21 cellular contexts compared by ENCODE assay signal in genomic region chr12:47545938-47546609, GRCh38.
A peak's percentile ranks its signal among the peaks of the same experiment; 100 is the strongest.
DNase-seq lines count a peak whose midpoint lies in the region; ATAC-seq and TF ChIP-seq lines count a peak whose summit lies in the region.
"Had no signal": no experiment of that assay in that cellular context is flagged by ENCODE, and none has a peak within 500 bp of the region (broad histone marks: within the 10 kb centered on the region; RNA-seq: fewer than 3 reads in every experiment).

No MANE protein-coding gene starts in this region.

- WGBS in testis, 2 donors: 62 to 78% methylated on average over 6 of the region's 6 CpGs

- no peaks in the 10 kb centered on the region for H3K9me3 Mint-ChIP-seq in CD8-positive, alpha-beta T cell
- no peaks in the 10 kb centered on the region for H3K9me3 Mint-ChIP-seq in activated naive CD8-positive, alpha-beta T cell treated with anti-CD3 and anti-CD28 coated beads, Interleukin-2, amount 50 U/mL, for 24 hours
- H3K9me3 Mint-ChIP-seq: CD8-positive, alpha-beta memory T cell had no signal

- H3K9me3 ChIP-seq in CD8-positive, alpha-beta T cell (ENCODE audit: low read length): no peaks in the 10 kb centered on the region
- no peaks in the 10 kb centered on the region for H3K9me3 ChIP-seq in testis
- H3K9me3 ChIP-seq: BLaER1, SJSA1 had no signal

- DNase-seq in CD8-positive, alpha-beta T cell: no peak
- no peak for DNase-seq in activated naive CD8-positive, alpha-beta T cell treated with anti-CD3 and anti-CD28 coated beads, Interleukin-2, amount 50 U/mL, for 24 hours
- DNase-seq in germinal center (ENCODE audit: low spot score) (peak; percentile 12), testis (no peak), H4 (ENCODE audit: low spot score) (no peak)
- DNase-seq: Calu3; CD8-positive, alpha-beta memory T cell; DMS153; KG1; MV-4-11; NCI-H1417; NCI-H1694 treated with DMSO at 0.1 percent for 48 hours; NCI-H2081 treated with DMSO at 0.1 percent for 48 hours; NCI-H2171 treated with DMSO at 0.1 percent for 48 hours; NCI-H526; OCI-M1; T-helper 1 cell had no signal

- no peak overlapping the region for H3K4me3 ChIP-seq in CD8-positive, alpha-beta T cell (ENCODE audit: low read depth, low read length)
- no peak overlapping the region for H3K4me3 ChIP-seq in testis
- H3K4me3 ChIP-seq: BLaER1, SJSA1 had no signal

- no peak overlapping the region for H3K27ac ChIP-seq in CD8-positive, alpha-beta T cell (ENCODE audit: low read depth, low read length)
- H3K27ac ChIP-seq in testis: peak overlapping the region; percentile 52 to 56
- H3K27ac ChIP-seq: BLaER1, SJSA1 had no signal

- TF ChIP-seq CTCF in CD8-positive, alpha-beta T cell (IDR thresholded peaks at IDR 0.05): no peak
- TF ChIP-seq CTCF in testis (IDR thresholded peaks at IDR 0.05): no peak

- intact Hi-C loops in CD8-positive, alpha-beta T cell (cut with DNase I, micrococcal nuclease): no loop called here
- intact Hi-C loops in testis (cut with DNase I; ENCODE audit: low total_unique reads): no loop called here

- peaks cover 11% of the 10 kb centered on the region for H3K4me1 Mint-ChIP-seq in CD8-positive, alpha-beta T cell (ENCODE audit: low read depth)
- peaks cover 21% of the 10 kb centered on the region for H3K4me1 Mint-ChIP-seq in activated naive CD8-positive, alpha-beta T cell treated with anti-CD3 and anti-CD28 coated beads, Interleukin-2, amount 50 U/mL, for 24 hours

- TF ChIP-seq POLR2A in testis (IDR thresholded peaks at IDR 0.05) (no peak), GM18505 (IDR thresholded peaks at IDR 0.05; ENCODE audit: borderline replicate concordance, extremely low read depth, insufficient read depth, insufficient read length) (no peak)

- no peak for ATAC-seq in CD8-positive, alpha-beta T cell
- ATAC-seq in activated naive CD8-positive, alpha-beta T cell treated with anti-CD3 and anti-CD28 coated beads, Interleukin-2, amount 50 U/mL, for 24 hours: peak; percentile 75
- ATAC-seq in GM18505 (IDR thresholded peaks at IDR 0.05; ENCODE audit: unreplicated experiment) (no peak), GM19395 (IDR thresholded peaks at IDR 0.05; ENCODE audit: unreplicated experiment) (no peak)

- H3K4me3 Mint-ChIP-seq in CD8-positive, alpha-beta T cell: no peak overlapping the region
- no peak overlapping the region for H3K4me3 Mint-ChIP-seq in activated naive CD8-positive, alpha-beta T cell treated with anti-CD3 and anti-CD28 coated beads, Interleukin-2, amount 50 U/mL, for 24 hours
- H3K4me3 Mint-ChIP-seq: CD8-positive, alpha-beta memory T cell had no signal

- H3K36me3 ChIP-seq in CD8-positive, alpha-beta T cell (ENCODE audit: insufficient read depth, low read length): no peaks in the 10 kb centered on the region
- no peaks in the 10 kb centered on the region for H3K36me3 ChIP-seq in testis (ENCODE audit: low read depth, missing control alignments)
- H3K36me3 ChIP-seq: BLaER1, SJSA1 had no signal

- H3K36me3 Mint-ChIP-seq in CD8-positive, alpha-beta T cell: no peaks in the 10 kb centered on the region
- no peaks in the 10 kb centered on the region for H3K36me3 Mint-ChIP-seq in activated naive CD8-positive, alpha-beta T cell treated with anti-CD3 and anti-CD28 coated beads, Interleukin-2, amount 50 U/mL, for 24 hours (ENCODE audit: low read depth)

- H3K27ac Mint-ChIP-seq in CD8-positive, alpha-beta T cell: peak overlapping the region; percentile 38
- no peak overlapping the region for H3K27ac Mint-ChIP-seq in activated naive CD8-positive, alpha-beta T cell treated with anti-CD3 and anti-CD28 coated beads, Interleukin-2, amount 50 U/mL, for 24 hours
- H3K27ac Mint-ChIP-seq: CD8-positive, alpha-beta memory T cell had no signal

- no peaks in the 10 kb centered on the region for H3K27me3 ChIP-seq in CD8-positive, alpha-beta T cell (ENCODE audit: insufficient read depth, low read length)
- no peaks in the 10 kb centered on the region for H3K27me3 ChIP-seq in testis
- H3K27me3 ChIP-seq: BLaER1 had no signal

- no peaks in the 10 kb centered on the region for H3K4me1 ChIP-seq in CD8-positive, alpha-beta T cell (ENCODE audit: insufficient read depth, low read length)
- peaks cover 12% of the 10 kb centered on the region for H3K4me1 ChIP-seq in testis
- H3K4me1 ChIP-seq: SJSA1 had no signal

- peaks cover 4% of the 10 kb centered on the region for H3K27me3 Mint-ChIP-seq in CD8-positive, alpha-beta T cell (ENCODE audit: low read depth)
- peaks cover 2% of the 10 kb centered on the region for H3K27me3 Mint-ChIP-seq in activated naive CD8-positive, alpha-beta T cell treated with anti-CD3 and anti-CD28 coated beads, Interleukin-2, amount 50 U/mL, for 24 hours

- CTCF ChIA-PET in CD8-positive, alpha-beta T cell (lab: Charles Lee): no interaction called here

- POLR2A ChIA-PET in CD8-positive, alpha-beta T cell (lab: Charles Lee): no interaction called here
